26 cellular contexts compared by ENCODE assay signal in genomic region chr1:69535490-69535889, GRCh38. TPM values are rescaled to one million over a fixed set of nuclear protein-coding genes. Genes with fewer than 3 reads are reported as not detected.
"Had no signal": no experiment of that assay in that cellular context is flagged by ENCODE, and none has a peak within 500 bp of the region (broad histone marks: within the 10 kb centered on the region; RNA-seq: fewer than 3 reads in every experiment).

No MANE protein-coding gene starts in this region.

- ATAC-seq: esophagus mucosa; heart right ventricle; naive thymus-derived CD4-positive, alpha-beta T cell; sciatic nerve; stimulated activated effector memory CD8-positive, alpha-beta T cell treated with anti-CD3 and anti-CD28 coated beads, Interleukin-12 subunit alpha, Interleukin-12 subunit beta, amount 100 ng/mL, for 72 hours had no signal

- H3K36me3 ChIP-seq: heart right ventricle, prostate gland, right atrium auricular region, stomach, thyroid gland had no signal

- H3K27me3 ChIP-seq: dorsolateral prefrontal cortex, heart right ventricle, right atrium auricular region, stomach, thyroid gland had no signal

- H3K4me1 ChIP-seq: heart right ventricle, prostate gland, right atrium auricular region, stomach, thyroid gland had no signal

- DNase-seq: dorsolateral prefrontal cortex; effector CD4-positive, alpha-beta T cell; glutamatergic neuron; heart right ventricle; hippocampal formation; naive thymus-derived CD4-positive, alpha-beta T cell; stimulated activated CD4-positive, alpha-beta T cell treated with anti-CD3 and anti-CD28 coated beads, Interleukin-2, amount 100 ng/mL, for 24 hours; stimulated activated CD4-positive, alpha-beta T cell treated with anti-CD3 and anti-CD28 coated beads, Interleukin-4, amount 100 ng/mL, for 24 hours; stimulated activated naive CD4-positive, alpha-beta T cell treated with Interleukin-2 at 50 U/mL for 16 hours; stomach; thyroid gland; trophoblast cell had no signal

- H3K27ac ChIP-seq: dorsolateral prefrontal cortex, epithelial cell of prostate, heart right ventricle, prostate gland, right atrium auricular region, stomach, thyroid gland had no signal

- H3K36me3 Mint-ChIP-seq: memory B cell; mesothelial cell of epicardium; naive thymus-derived CD4-positive, alpha-beta T cell; stimulated activated effector memory CD8-positive, alpha-beta T cell treated with anti-CD3 and anti-CD28 coated beads, Interleukin-12 subunit alpha, Interleukin-12 subunit beta, amount 100 ng/mL, for 72 hours had no signal

- H3K4me2 ChIP-seq: smooth muscle cell had no signal

- H3K4me3 ChIP-seq: dorsolateral prefrontal cortex, heart right ventricle, lung, prostate gland, right atrium auricular region, smooth muscle cell, stomach, thyroid gland had no signal

- H3K9me3 Mint-ChIP-seq: mesothelial cell of epicardium, nephron had no signal

- H3K27ac Mint-ChIP-seq: memory B cell; mesothelial cell of epicardium; naive thymus-derived CD4-positive, alpha-beta T cell; nephron; stimulated activated effector memory CD8-positive, alpha-beta T cell treated with anti-CD3 and anti-CD28 coated beads, Interleukin-12 subunit alpha, Interleukin-12 subunit beta, amount 100 ng/mL, for 72 hours had no signal

- H3K27me3 Mint-ChIP-seq: memory B cell; naive thymus-derived CD4-positive, alpha-beta T cell had no signal

- H3K4me3 Mint-ChIP-seq: memory B cell; mesothelial cell of epicardium; naive thymus-derived CD4-positive, alpha-beta T cell; nephron; stimulated activated effector memory CD8-positive, alpha-beta T cell treated with anti-CD3 and anti-CD28 coated beads, Interleukin-12 subunit alpha, Interleukin-12 subunit beta, amount 100 ng/mL, for 72 hours had no signal

- H3K9me3 ChIP-seq: heart right ventricle, prostate gland, right atrium auricular region, stomach, thyroid gland had no signal

- FAIRE-seq: colon, keratinocyte had no signal

- H3K4me1 Mint-ChIP-seq: memory B cell; naive thymus-derived CD4-positive, alpha-beta T cell; nephron; stimulated activated effector memory CD8-positive, alpha-beta T cell treated with anti-CD3 and anti-CD28 coated beads, Interleukin-12 subunit alpha, Interleukin-12 subunit beta, amount 100 ng/mL, for 72 hours had no signal

RNA-seq across cellular contexts. Expression of gene LRRC7, which starts 32.2 kb away (rescaled TPM):
- total RNA-seq: subcutaneous adipose tissue had no signal
- polyA plus RNA-seq: lung had no signal
